In genomic region chr1:53618218-53619087, GRCh38 we compare ENCODE assay signal across 21 cellular contexts.
DNase-seq lines count a peak whose midpoint lies in the region; TF ChIP-seq lines count a peak whose summit lies in the region.
"Had no signal": no experiment of that assay in that cellular context is flagged by ENCODE, and none has a peak within 500 bp of the region (broad histone marks: within the 10 kb centered on the region; RNA-seq: fewer than 3 reads in every experiment).

No MANE protein-coding gene starts in this region.

- CTCF ChIA-PET in activated CD4-positive, alpha-beta memory T cell treated with anti-CD3 and anti-CD28 coated beads, Interleukin-2, amount 10 ng/mL, durations not matched to agents 7 days and 5 days (lab: Charles Lee) = no interaction called here

- no peak overlapping the region for H3K27ac Mint-ChIP-seq in endodermal cell
- H3K27ac Mint-ChIP-seq in activated CD4-positive, alpha-beta memory T cell treated with anti-CD3 and anti-CD28 coated beads, Interleukin-2, amount 10 ng/mL, durations not matched to agents 7 days and 5 days = no peak overlapping the region
- H3K27ac Mint-ChIP-seq: activated naive CD8-positive, alpha-beta T cell treated with anti-CD3 and anti-CD28 coated beads, Interleukin-2, amount 50 U/mL, for 24 hours; CD4-positive, alpha-beta memory T cell; GM23338; stimulated activated naive CD8-positive, alpha-beta T cell treated with anti-CD3 and anti-CD28 coated beads, Interleukin-15, Interleukin-2, amounts not matched to agents 100 ng/mL and 50 ng/mL, for 24 hours had no signal

- H3K4me3 ChIP-seq in endodermal cell (ENCODE audit: low read length) = no peak overlapping the region
- no peak overlapping the region for H3K4me3 ChIP-seq in sigmoid colon
- no peak overlapping the region for H3K4me3 ChIP-seq in MM.1S (ENCODE audit: low read length)
- H3K4me3 ChIP-seq: GM23338, tibial nerve had no signal

- intact Hi-C loops in sigmoid colon (cut with DNase I) = no loop called here

- H3K27ac ChIP-seq in endodermal cell (ENCODE audit: low read depth, low read length) (no peak overlapping the region), sigmoid colon (no peak overlapping the region), MM.1S (ENCODE audit: low read length) (no peak overlapping the region)
- H3K27ac ChIP-seq: 22Rv1, foreskin keratinocyte, tibial nerve had no signal

- TF ChIP-seq POLR2A in sigmoid colon (IDR thresholded peaks at IDR 0.05) = no peak

- no peaks in the 10 kb centered on the region for H3K27me3 Mint-ChIP-seq in endodermal cell (ENCODE audit: insufficient read depth)
- H3K27me3 Mint-ChIP-seq in activated CD4-positive, alpha-beta memory T cell treated with anti-CD3 and anti-CD28 coated beads, Interleukin-2, amount 10 ng/mL, durations not matched to agents 7 days and 5 days = peaks cover 5% of the 10 kb centered on the region
- H3K27me3 Mint-ChIP-seq: stimulated activated naive CD8-positive, alpha-beta T cell treated with anti-CD3 and anti-CD28 coated beads, Interleukin-15, Interleukin-2, amounts not matched to agents 100 ng/mL and 50 ng/mL, for 24 hours had no signal

- H3K4me1 ChIP-seq in endodermal cell (ENCODE audit: control insufficient read depth, insufficient read depth, low read length) = no peaks in the 10 kb centered on the region
- no peaks in the 10 kb centered on the region for H3K4me1 ChIP-seq in sigmoid colon
- no peaks in the 10 kb centered on the region for H3K4me1 ChIP-seq in MM.1S (ENCODE audit: low read length)
- H3K4me1 ChIP-seq: foreskin keratinocyte, tibial nerve had no signal

- no peaks in the 10 kb centered on the region for H3K36me3 ChIP-seq in endodermal cell (ENCODE audit: control insufficient read depth, insufficient read depth, low read length)
- no peaks in the 10 kb centered on the region for H3K36me3 ChIP-seq in sigmoid colon
- H3K36me3 ChIP-seq in MM.1S (replicated peaks; ENCODE audit: insufficient read depth, low read length) = no peaks in the 10 kb centered on the region
- H3K36me3 ChIP-seq: tibial nerve had no signal

- no peak overlapping the region for H2AFZ ChIP-seq in MM.1S (ENCODE audit: low read length)
- H2AFZ ChIP-seq: GM23338 had no signal

- DNase-seq in NCI-H2171 treated with DMSO at 0.1 percent for 48 hours (lab: John Stamatoyannopoulos, UW) (peak; percentile 67), NCI-H2171 (lab: John Stamatoyannopoulos, UW) (no peak), MV-4-11 (lab: John Stamatoyannopoulos, UW) (peak; percentile 31), endodermal cell (peak; percentile 24), sigmoid colon (peak; percentile 20), NCI-H1092 treated with DMSO at 0.1 percent for 48 hours (lab: John Stamatoyannopoulos, UW) (no peak), MM.1S (no peak)
- DNase-seq in activated CD4-positive, alpha-beta memory T cell treated with anti-CD3 and anti-CD28 coated beads, Interleukin-2, amount 10 ng/mL, durations not matched to agents 7 days and 5 days = no peak
- DNase-seq: activated naive CD8-positive, alpha-beta T cell treated with anti-CD3 and anti-CD28 coated beads, Interleukin-2, amount 50 U/mL, for 24 hours; CD4-positive, alpha-beta memory T cell; effector CD8-positive, alpha-beta T cell; foreskin keratinocyte; mesendoderm; NCI-H1436; OCI-M1; stimulated activated CD4-positive, alpha-beta T cell treated with anti-CD3 and anti-CD28 coated beads, Interleukin-12 subunit alpha, Interleukin-12 subunit beta, amount 100 ng/mL, for 4 hours; stimulated activated CD4-positive, alpha-beta T cell treated with anti-CD3 and anti-CD28 coated beads, Interleukin-4, amount 100 ng/mL, for 24 hours had no signal

- no peaks in the 10 kb centered on the region for H3F3A ChIP-seq in MM.1S (ENCODE audit: insufficient read depth, low read length)

- H3K9ac ChIP-seq in endodermal cell (ENCODE audit: extremely low read depth, low read length, poor library complexity, severe bottlenecking) (no peak overlapping the region), MM.1S (ENCODE audit: low read length) (no peak overlapping the region)

- POLR2A ChIA-PET in activated CD4-positive, alpha-beta memory T cell treated with anti-CD3 and anti-CD28 coated beads, Interleukin-2, amount 10 ng/mL, durations not matched to agents 7 days and 5 days (lab: Charles Lee) = no interaction called here

- TF ChIP-seq EP300 in sigmoid colon (IDR thresholded peaks at IDR 0.05) = no peak

- H3K27me3 ChIP-seq in endodermal cell (ENCODE audit: control insufficient read depth, insufficient read depth, low read length, poor library complexity, severe bottlenecking) (no peaks in the 10 kb centered on the region), sigmoid colon (no peaks in the 10 kb centered on the region), MM.1S (replicated peaks; ENCODE audit: insufficient read depth, low read length) (no peaks in the 10 kb centered on the region)
- H3K27me3 ChIP-seq: tibial nerve had no signal

- H3K36me3 Mint-ChIP-seq in endodermal cell (ENCODE audit: low read depth) = no peaks in the 10 kb centered on the region
- H3K36me3 Mint-ChIP-seq in activated CD4-positive, alpha-beta memory T cell treated with anti-CD3 and anti-CD28 coated beads, Interleukin-2, amount 10 ng/mL, durations not matched to agents 7 days and 5 days (ENCODE audit: low read depth) = no peaks in the 10 kb centered on the region
- H3K36me3 Mint-ChIP-seq: CD4-positive, alpha-beta memory T cell had no signal

- no peaks in the 10 kb centered on the region for H3K79me2 ChIP-seq in MM.1S (ENCODE audit: low read length)

- H3K4me3 Mint-ChIP-seq in endodermal cell = no peak overlapping the region
- H3K4me3 Mint-ChIP-seq in activated CD4-positive, alpha-beta memory T cell treated with anti-CD3 and anti-CD28 coated beads, Interleukin-2, amount 10 ng/mL, durations not matched to agents 7 days and 5 days = no peak overlapping the region
- H3K4me3 Mint-ChIP-seq: activated naive CD8-positive, alpha-beta T cell treated with anti-CD3 and anti-CD28 coated beads, Interleukin-2, amount 50 U/mL, for 24 hours; CD4-positive, alpha-beta memory T cell; GM23338; stimulated activated naive CD8-positive, alpha-beta T cell treated with anti-CD3 and anti-CD28 coated beads, Interleukin-15, Interleukin-2, amounts not matched to agents 100 ng/mL and 50 ng/mL, for 24 hours had no signal

- H3K9me3 Mint-ChIP-seq in endodermal cell = no peaks in the 10 kb centered on the region
- no peaks in the 10 kb centered on the region for H3K9me3 Mint-ChIP-seq in activated CD4-positive, alpha-beta memory T cell treated with anti-CD3 and anti-CD28 coated beads, Interleukin-2, amount 10 ng/mL, durations not matched to agents 7 days and 5 days
- H3K9me3 Mint-ChIP-seq: activated naive CD8-positive, alpha-beta T cell treated with anti-CD3 and anti-CD28 coated beads, Interleukin-2, amount 50 U/mL, for 24 hours; CD4-positive, alpha-beta memory T cell; GM23338; stimulated activated naive CD8-positive, alpha-beta T cell treated with anti-CD3 and anti-CD28 coated beads, Interleukin-15, Interleukin-2, amounts not matched to agents 100 ng/mL and 50 ng/mL, for 24 hours had no signal

- no peak overlapping the region for H3K4me2 ChIP-seq in MM.1S (ENCODE audit: low read depth, low read length)
- H3K4me2 ChIP-seq: GM23338 had no signal

- no peaks in the 10 kb centered on the region for H3K9me2 ChIP-seq in MM.1S (replicated peaks; ENCODE audit: insufficient read depth, low read length)

- H4K20me1 ChIP-seq in MM.1S (ENCODE audit: insufficient read depth, low read length) = no peaks in the 10 kb centered on the region

- TF ChIP-seq CTCF in endodermal cell (conservative IDR thresholded peaks at IDR 0.05) = no peak
- TF ChIP-seq CTCF in sigmoid colon (IDR thresholded peaks at IDR 0.05) = no peak
- TF ChIP-seq CTCF in MM.1S (IDR thresholded peaks at IDR 0.05; ENCODE audit: low read length) = no peak

- 82 to 90% methylated on average over 2 to 4 of the region's 4 CpGs for WGBS in endodermal cell (ENCODE audit: insufficient coverage in 1 of 2, insufficient read length in 1 of 2), 2 experiments
- WGBS in sigmoid colon, 2 donors = 67 to 74% methylated on average over 4 of the region's 4 CpGs

- no peaks in the 10 kb centered on the region for H3K4me1 Mint-ChIP-seq in endodermal cell
- no peaks in the 10 kb centered on the region for H3K4me1 Mint-ChIP-seq in activated CD4-positive, alpha-beta memory T cell treated with anti-CD3 and anti-CD28 coated beads, Interleukin-2, amount 10 ng/mL, durations not matched to agents 7 days and 5 days
- H3K4me1 Mint-ChIP-seq: activated naive CD8-positive, alpha-beta T cell treated with anti-CD3 and anti-CD28 coated beads, Interleukin-2, amount 50 U/mL, for 24 hours; CD4-positive, alpha-beta memory T cell had no signal

- no peaks in the 10 kb centered on the region for H3K9me3 ChIP-seq in endodermal cell (ENCODE audit: control insufficient read depth, low read length)
- H3K9me3 ChIP-seq in sigmoid colon = no peaks in the 10 kb centered on the region
- no peaks in the 10 kb centered on the region for H3K9me3 ChIP-seq in MM.1S (replicated peaks; ENCODE audit: insufficient read depth, low read length)
- H3K9me3 ChIP-seq: tibial nerve had no signal

Comparison
In these comparisons a context has a peak if more than half of its experiments do, and no peak if none do; other contexts are left out.
1. DNase-seq: peak in NCI-H2171 treated with DMSO at 0.1 percent for 48 hours (single experiment), MV-4-11 (single experiment), endodermal cell (single experiment) and sigmoid colon (single experiment); none in NCI-H2171 (single experiment), NCI-H1092 treated with DMSO at 0.1 percent for 48 hours (single experiment), activated CD4-positive, alpha-beta memory T cell treated with anti-CD3 and anti-CD28 coated beads, Interleukin-2, amount 10 ng/mL, durations not matched to agents 7 days and 5 days (single experiment) and MM.1S (single experiment).